In genomic region chr5:105057893-105058292, GRCh38 we compare ENCODE assay signal across 26 cellular contexts.
"Had no signal": no experiment of that assay in that cellular context is flagged by ENCODE, and none has a peak within 500 bp of the region (broad histone marks: within the 10 kb centered on the region; RNA-seq: fewer than 3 reads in every experiment).

No MANE protein-coding gene starts in this region.

- H3K27ac ChIP-seq: colonic mucosa, dorsolateral prefrontal cortex, epithelial cell of prostate, esophagus muscularis mucosa, esophagus squamous epithelium, foreskin keratinocyte, gastrocnemius medialis, gastroesophageal sphincter, heart left ventricle, heart right ventricle had no signal

- H3K9me3 ChIP-seq: colonic mucosa, gastrocnemius medialis had no signal

- DNase-seq: colonic mucosa; cortex of kidney; dermis blood vessel endothelial cell; dorsolateral prefrontal cortex; effector CD8-positive, alpha-beta T cell; effector memory CD4-positive, alpha-beta T cell; effector memory CD8-positive, alpha-beta T cell; endodermal cell; esophagus squamous epithelium; foreskin fibroblast; foreskin keratinocyte; foreskin melanocyte; gastrocnemius medialis; glutamatergic neuron; head of caudate nucleus; heart left ventricle; heart right ventricle had no signal

- H3K4me1 Mint-ChIP-seq: endodermal cell had no signal

- H3K36me3 ChIP-seq: colonic mucosa, esophagus muscularis mucosa, esophagus squamous epithelium, gastrocnemius medialis, gastroesophageal sphincter, heart left ventricle, heart right ventricle had no signal

- H3K4me1 ChIP-seq: colonic mucosa, esophagus muscularis mucosa, esophagus squamous epithelium, foreskin keratinocyte, gastrocnemius medialis, gastroesophageal sphincter, heart left ventricle, heart right ventricle had no signal

- FAIRE-seq: colon, endometrium, endothelial cell of umbilical vein, frontal cortex had no signal

- H3K27me3 ChIP-seq: colonic mucosa, dorsolateral prefrontal cortex, esophagus muscularis mucosa, esophagus squamous epithelium, foreskin keratinocyte, gastrocnemius medialis, gastroesophageal sphincter, heart left ventricle, heart right ventricle had no signal

- H3K4me3 ChIP-seq: colonic mucosa, dorsolateral prefrontal cortex, esophagus muscularis mucosa, esophagus squamous epithelium, gastrocnemius medialis, gastroesophageal sphincter, heart left ventricle, heart right ventricle had no signal

- H3K4me3 Mint-ChIP-seq: dendritic cell treated with granulocyte-macrophage colony-stimulating factor and Interleukin-4, amounts not matched to agents 40 ng/mL and 50 ng/mL, for 4 days; effector memory CD8-positive, alpha-beta T cell; endodermal cell had no signal

- H3K27me3 Mint-ChIP-seq: dendritic cell treated with granulocyte-macrophage colony-stimulating factor and Interleukin-4, amounts not matched to agents 40 ng/mL and 50 ng/mL, for 4 days; effector memory CD8-positive, alpha-beta T cell had no signal

- ATAC-seq: effector memory CD8-positive, alpha-beta T cell; esophagus mucosa; foreskin keratinocyte; gastrocnemius medialis; gastroesophageal sphincter; heart left ventricle; heart right ventricle had no signal

- H3K27ac Mint-ChIP-seq: dendritic cell treated with granulocyte-macrophage colony-stimulating factor and Interleukin-4, amounts not matched to agents 40 ng/mL and 50 ng/mL, for 4 days; effector memory CD8-positive, alpha-beta T cell; endodermal cell had no signal
